ENCODE assay signal across 8 cellular contexts in genomic region chr1:110060034-110060661, GRCh38. TPM values are rescaled to one million over a fixed set of nuclear protein-coding genes. Genes with fewer than 3 reads are reported as not detected.
DNase-seq lines count a peak whose midpoint lies in the region; ATAC-seq, FAIRE-seq and TF ChIP-seq lines count a peak whose summit lies in the region.

No MANE protein-coding gene starts in this region.

- no peak for ATAC-seq in HG03196 (IDR thresholded peaks at IDR 0.05; ENCODE audit: unreplicated experiment)

- no peak overlapping the region for H3K4me3 ChIP-seq in OCI-LY1 (ENCODE audit: low read depth, low read length, poor library complexity, severe bottlenecking)
- no peak overlapping the region for H3K4me3 ChIP-seq in fibroblast of the aortic adventitia (ENCODE audit: low read depth, low read length)

- no peak overlapping the region for H3K4me2 ChIP-seq in OCI-LY1 (ENCODE audit: low read length)

- no peak overlapping the region for H3K27ac ChIP-seq in OCI-LY1 (ENCODE audit: low read depth, low read length, poor library complexity, severe bottlenecking)

- no peaks in the 10 kb centered on the region for H3K9me2 ChIP-seq in OCI-LY1 (ENCODE audit: low read depth, low read length)

- H3F3A ChIP-seq in OCI-LY1 (ENCODE audit: insufficient read depth, low read length): no peaks in the 10 kb centered on the region

- H3K4me1 ChIP-seq in OCI-LY1 (ENCODE audit: insufficient read depth, low read length, severe bottlenecking): no peaks in the 10 kb centered on the region

- no peaks in the 10 kb centered on the region for H3K9me3 ChIP-seq in OCI-LY1 (ENCODE audit: low read length)

- peak; percentile 96 for TF ChIP-seq CTCF in OCI-LY1 (IDR thresholded peaks at IDR 0.05; ENCODE audit: low read length)
- TF ChIP-seq CTCF in fibroblast of the aortic adventitia (IDR thresholded peaks at IDR 0.05; ENCODE audit: insufficient read depth, low read length): peak; percentile 82

- peak; percentile 11 for FAIRE-seq in GM19239 (lab: Jason Lieb, UNC)

- no peaks in the 10 kb centered on the region for H3K27me3 ChIP-seq in OCI-LY1 (ENCODE audit: insufficient read depth, low read length)

- H3K79me2 ChIP-seq in OCI-LY1 (ENCODE audit: insufficient read depth, low read length): no peaks in the 10 kb centered on the region

- H4K20me1 ChIP-seq in OCI-LY1 (ENCODE audit: insufficient read depth, low read length): no peaks in the 10 kb centered on the region

- DNase-seq in AG20443 (ENCODE audit: low spot score): peak; percentile 48
- DNase-seq in GM19239 (ENCODE audit: insufficient read length, low spot score): no peak
- peak; percentile 73 for DNase-seq in activated T-cell treated with anti-CD3 and anti-CD28 coated beads for 1 hour (ENCODE audit: low read depth)
- peak; percentile 16 for DNase-seq in fibroblast of the aortic adventitia (ENCODE audit: low read depth)
- DNase-seq in stimulated activated CD4-positive, alpha-beta T cell treated with anti-CD3 and anti-CD28 coated beads, Interleukin-12 subunit alpha, Interleukin-12 subunit beta, amount 100 ng/mL, for 4 hours: peak; percentile 72
- DNase-seq in NCI-H2171 treated with DMSO at 0.1 percent for 48 hours (lab: John Stamatoyannopoulos, UW): no peak

- H3K9ac ChIP-seq in OCI-LY1 (ENCODE audit: low read length): no peak overlapping the region

- peaks cover 32% of the 10 kb centered on the region for H3K36me3 ChIP-seq in OCI-LY1 (ENCODE audit: insufficient read depth, low read length)

- H2AFZ ChIP-seq in OCI-LY1 (ENCODE audit: low read length): no peak overlapping the region

RNA-seq across cellular contexts. Expression of gene ALX3, which starts 10.3 kb away (rescaled TPM):
- total RNA-seq in fibroblast of the aortic adventitia (ENCODE audit: low replicate concordance): 0.09 TPM in 1 of 2 replicates, not detected in the other

RNA-seq across cellular contexts. Expression of gene STRIP1, which starts 25.7 kb away (rescaled TPM):
- total RNA-seq in fibroblast of the aortic adventitia (ENCODE audit: low replicate concordance): 29.0 and 50.3 TPM in 2 replicates

RNA-seq across cellular contexts. Expression of gene UBL4B, which starts 52.1 kb away (rescaled TPM):
- not detected in 2 replicates for total RNA-seq in fibroblast of the aortic adventitia (ENCODE audit: low replicate concordance)

Comparison
In these comparisons a context has a peak if more than half of its experiments do, and no peak if none do; other contexts are left out.
1. DNase-seq: peak in AG20443 (single experiment), activated T-cell treated with anti-CD3 and anti-CD28 coated beads for 1 hour (single experiment), fibroblast of the aortic adventitia (single experiment) and stimulated activated CD4-positive, alpha-beta T cell treated with anti-CD3 and anti-CD28 coated beads, Interleukin-12 subunit alpha, Interleukin-12 subunit beta, amount 100 ng/mL, for 4 hours (single experiment); none in GM19239 (single experiment) and NCI-H2171 treated with DMSO at 0.1 percent for 48 hours (single experiment).